In genomic region chr2:8312861-8313768, GRCh38 we compare ENCODE assay signal across 8 cellular contexts.
A peak's percentile ranks its signal among the peaks of the same experiment; 100 is the strongest.
DNase-seq lines count a peak whose midpoint lies in the region; ATAC-seq lines count a peak whose summit lies in the region.

No MANE protein-coding gene starts in this region.

- peaks cover 26% of the 10 kb centered on the region for H3K36me3 Mint-ChIP-seq in activated CD8-positive, alpha-beta T cell treated with anti-CD3 and anti-CD28 coated beads, Interleukin-2, amount 10 ng/mL, durations not matched to agents 7 days and 5 days (ENCODE audit: low read depth)

- peak overlapping the region; percentile 79 for H3K27ac Mint-ChIP-seq in activated CD8-positive, alpha-beta T cell treated with anti-CD3 and anti-CD28 coated beads, Interleukin-2, amount 10 ng/mL, durations not matched to agents 7 days and 5 days

- peak; percentile 86 for DNase-seq in LoVo (ENCODE audit: low spot score)
- peak; percentile 23 for DNase-seq in activated CD8-positive, alpha-beta T cell treated with anti-CD3 and anti-CD28 coated beads, Interleukin-2, amount 10 ng/mL, durations not matched to agents 7 days and 5 days
- peak; percentile 23 for DNase-seq in stimulated activated CD8-positive, alpha-beta memory T cell treated with anti-CD3 and anti-CD28 coated beads, Interleukin-4, amount 100 ng/mL, for 48 hours
- no peak for DNase-seq in activated CD4-positive, alpha-beta T cell treated with anti-CD3 and anti-CD28 coated beads for 1 hour
- DNase-seq in cerebellum (ENCODE audit: low spot score) = no peak
- DNase-seq in GM03348 (ENCODE audit: low spot score) = no peak

- peaks cover 2% of the 10 kb centered on the region for H3K27me3 Mint-ChIP-seq in activated CD8-positive, alpha-beta T cell treated with anti-CD3 and anti-CD28 coated beads, Interleukin-2, amount 10 ng/mL, durations not matched to agents 7 days and 5 days (ENCODE audit: low read depth)

- peak overlapping the region; percentile 29 for H3K4me3 Mint-ChIP-seq in activated CD8-positive, alpha-beta T cell treated with anti-CD3 and anti-CD28 coated beads, Interleukin-2, amount 10 ng/mL, durations not matched to agents 7 days and 5 days

- CTCF ChIA-PET in activated CD8-positive, alpha-beta T cell treated with anti-CD3 and anti-CD28 coated beads, Interleukin-2, amount 10 ng/mL, durations not matched to agents 7 days and 5 days (lab: Charles Lee) = interaction anchor here (0.6 to 1.5 kb wide), 2 partner anchors 10 to 13 kb away, joined by 3 to 4 read pairs; no protein-coding TSS in a partner anchor

- H3K9me3 Mint-ChIP-seq in activated CD8-positive, alpha-beta T cell treated with anti-CD3 and anti-CD28 coated beads, Interleukin-2, amount 10 ng/mL, durations not matched to agents 7 days and 5 days (ENCODE audit: insufficient read depth) = no peaks in the 10 kb centered on the region

- POLR2A ChIA-PET in activated CD8-positive, alpha-beta T cell treated with anti-CD3 and anti-CD28 coated beads, Interleukin-2, amount 10 ng/mL, durations not matched to agents 7 days and 5 days (lab: Charles Lee) = interaction anchor here (1.1 kb wide), 1 partner anchor 369 kb away, joined by 7 read pairs; the partner anchor contains the start of gene ID2

- peaks cover 75% of the 10 kb centered on the region for H3K4me1 Mint-ChIP-seq in activated CD8-positive, alpha-beta T cell treated with anti-CD3 and anti-CD28 coated beads, Interleukin-2, amount 10 ng/mL, durations not matched to agents 7 days and 5 days (ENCODE audit: low read depth)

- ATAC-seq in GM18502 (IDR thresholded peaks at IDR 0.05; ENCODE audit: poor library complexity, unreplicated experiment) = peak; percentile 86
- ATAC-seq in GM21825 (IDR thresholded peaks at IDR 0.05; ENCODE audit: unreplicated experiment) = peak; percentile 80
- peak; percentile 38 for ATAC-seq in activated CD8-positive, alpha-beta T cell treated with anti-CD3 and anti-CD28 coated beads, Interleukin-2, amount 10 ng/mL, durations not matched to agents 7 days and 5 days

Comparison
In these comparisons a context has a peak if more than half of its experiments do, and no peak if none do; other contexts are left out.
1. DNase-seq: peak in LoVo (single experiment), activated CD8-positive, alpha-beta T cell treated with anti-CD3 and anti-CD28 coated beads, Interleukin-2, amount 10 ng/mL, durations not matched to agents 7 days and 5 days (single experiment) and stimulated activated CD8-positive, alpha-beta memory T cell treated with anti-CD3 and anti-CD28 coated beads, Interleukin-4, amount 100 ng/mL, for 48 hours (single experiment); none in activated CD4-positive, alpha-beta T cell treated with anti-CD3 and anti-CD28 coated beads for 1 hour (single experiment), cerebellum (single experiment) and GM03348 (single experiment).
2. Peak in every context shown above with its lines, with median percentiles within 50 percentile points of each other: ATAC-seq.